In genomic region chr2:12113364-12113763, GRCh38 we compare ENCODE assay signal across 16 cellular contexts.
DNase-seq lines count a peak whose midpoint lies in the region; TF ChIP-seq lines count a peak whose summit lies in the region.
"Had no signal": no experiment of that assay in that cellular context is flagged by ENCODE, and none has a peak within 500 bp of the region (broad histone marks: within the 10 kb centered on the region; RNA-seq: fewer than 3 reads in every experiment).

No MANE protein-coding gene starts in this region.

- TF ChIP-seq POLR2A in spleen (IDR thresholded peaks at IDR 0.05) = no peak

- 72 to 91% (median 82%) methylated on average over 1 of the region's 1 CpG for WGBS in spleen, 5 donors

- H3K27ac Mint-ChIP-seq in activated CD4-positive, alpha-beta T cell treated with anti-CD3 and anti-CD28 coated beads, Interleukin-2, amount 10 ng/mL, durations not matched to agents 24 days and 14 days = no peak overlapping the region
- H3K27ac Mint-ChIP-seq in endothelial cell (ENCODE audit: unreplicated experiment) = no peak overlapping the region
- H3K27ac Mint-ChIP-seq: CD14-positive monocyte, GM23338 had no signal

- H3K4me3 ChIP-seq in OCI-LY7 (ENCODE audit: low read depth, low read length, poor library complexity, severe bottlenecking) (no peak overlapping the region), spleen (no peak overlapping the region)
- H3K4me3 ChIP-seq: BLaER1, GM23338 had no signal

- intact Hi-C loops in OCI-LY7 (cut with micrococcal nuclease; ENCODE audit: unreplicated experiment) (no loop called here), spleen (cut with DNase I; ENCODE audit: low total_unique reads) (no loop called here)
- intact Hi-C loops in activated CD4-positive, alpha-beta T cell treated with anti-CD3 and anti-CD28 coated beads, Interleukin-2, amount 10 ng/mL, durations not matched to agents 24 days and 14 days (cut with micrococcal nuclease) = no loop called here

- H3K4me3 Mint-ChIP-seq in activated CD4-positive, alpha-beta T cell treated with anti-CD3 and anti-CD28 coated beads, Interleukin-2, amount 10 ng/mL, durations not matched to agents 24 days and 14 days = no peak overlapping the region
- no peak overlapping the region for H3K4me3 Mint-ChIP-seq in endothelial cell (ENCODE audit: unreplicated experiment)
- H3K4me3 Mint-ChIP-seq: CD14-positive monocyte; CD4-positive, alpha-beta memory T cell; GM23338 had no signal

- no peaks in the 10 kb centered on the region for H3K27me3 ChIP-seq in spleen (replicated peaks in 1 of 7)
- H3K27me3 ChIP-seq: BLaER1 had no signal

- H3K4me2 ChIP-seq in OCI-LY7 (ENCODE audit: low read length) = 0 out of 2 replicates have a peak overlapping the region, but pooled peaks have one; percentile 2
- H3K4me2 ChIP-seq: BLaER1, GM23338 had no signal

- H3K36me3 ChIP-seq in OCI-LY7 (ENCODE audit: insufficient read depth, low read length) (no peaks in the 10 kb centered on the region), spleen (no peaks in the 10 kb centered on the region)
- H3K36me3 ChIP-seq: BLaER1 had no signal

- POLR2A ChIA-PET in OCI-LY7 (lab: Charles Lee) = interaction anchor here (1.2 to 3.9 kb wide), 2 partner anchors 18 to 21 kb away, joined by 3 to 16 read pairs; no protein-coding TSS in a partner anchor

- no peak overlapping the region for H3K27ac ChIP-seq in OCI-LY7 (ENCODE audit: low read depth, low read length, poor library complexity, severe bottlenecking)
- H3K27ac ChIP-seq in spleen = no peak overlapping the region
- H3K27ac ChIP-seq: BLaER1 had no signal

- H3K79me2 ChIP-seq in OCI-LY7 (ENCODE audit: insufficient read depth, low read depth, low read length) = no peaks in the 10 kb centered on the region

- H3K27me3 Mint-ChIP-seq in activated CD4-positive, alpha-beta T cell treated with anti-CD3 and anti-CD28 coated beads, Interleukin-2, amount 10 ng/mL, durations not matched to agents 24 days and 14 days = peaks cover 4% of the 10 kb centered on the region
- H3K27me3 Mint-ChIP-seq in endothelial cell (ENCODE audit: unreplicated experiment) = peaks cover 2% of the 10 kb centered on the region
- H3K27me3 Mint-ChIP-seq: CD4-positive, alpha-beta memory T cell had no signal

- no peak for TF ChIP-seq CTCF in OCI-LY7 (conservative IDR thresholded peaks at IDR 0.05; ENCODE audit: low read length)
- TF ChIP-seq CTCF in endothelial cell (IDR thresholded peaks at IDR 0.05; ENCODE audit: unreplicated experiment) = no peak
- TF ChIP-seq CTCF in spleen (IDR thresholded peaks at IDR 0.05 in 8 of 11, conservative IDR thresholded peaks at IDR 0.05 in 3 of 11) = no peak

- CTCF ChIA-PET in OCI-LY7 (lab: Charles Lee; ENCODE audit: unreplicated experiment) = no interaction called here

- no peaks in the 10 kb centered on the region for H3K9me2 ChIP-seq in OCI-LY7 (ENCODE audit: insufficient read depth, low read length)

- peaks cover 15% of the 10 kb centered on the region for H3K4me1 Mint-ChIP-seq in activated CD4-positive, alpha-beta T cell treated with anti-CD3 and anti-CD28 coated beads, Interleukin-2, amount 10 ng/mL, durations not matched to agents 24 days and 14 days
- no peaks in the 10 kb centered on the region for H3K4me1 Mint-ChIP-seq in endothelial cell (ENCODE audit: unreplicated experiment)
- H3K4me1 Mint-ChIP-seq: CD14-positive monocyte had no signal

- H4K20me1 ChIP-seq in OCI-LY7 (ENCODE audit: insufficient read depth, low read length) = no peaks in the 10 kb centered on the region
- H4K20me1 ChIP-seq: BLaER1 had no signal

- BruUV-seq in OCI-LY7 (replicated peaks; lab: Mats Ljungman, UMichigan) = no TSS peak

- H3K9me3 Mint-ChIP-seq in activated CD4-positive, alpha-beta T cell treated with anti-CD3 and anti-CD28 coated beads, Interleukin-2, amount 10 ng/mL, durations not matched to agents 24 days and 14 days = no peaks in the 10 kb centered on the region
- H3K9me3 Mint-ChIP-seq in endothelial cell (ENCODE audit: unreplicated experiment) = no peaks in the 10 kb centered on the region
- H3K9me3 Mint-ChIP-seq: CD4-positive, alpha-beta memory T cell; GM23338 had no signal

- H2AFZ ChIP-seq in OCI-LY7 (ENCODE audit: low read length) = no peak overlapping the region
- H2AFZ ChIP-seq: GM23338 had no signal

- peaks cover 25% of the 10 kb centered on the region for H3K4me1 ChIP-seq in OCI-LY7 (ENCODE audit: insufficient read depth, low read length, poor library complexity, severe bottlenecking)
- H3K4me1 ChIP-seq in spleen = peaks cover 0 to 54% (median 7%) of the 10 kb centered on the region in 6 donors

- no peaks in the 10 kb centered on the region for H3K36me3 Mint-ChIP-seq in activated CD4-positive, alpha-beta T cell treated with anti-CD3 and anti-CD28 coated beads, Interleukin-2, amount 10 ng/mL, durations not matched to agents 24 days and 14 days (ENCODE audit: low read depth)
- no peaks in the 10 kb centered on the region for H3K36me3 Mint-ChIP-seq in endothelial cell (ENCODE audit: low read depth, unreplicated experiment)
- H3K36me3 Mint-ChIP-seq: CD14-positive monocyte; CD4-positive, alpha-beta memory T cell had no signal

- peak; percentile 30 for DNase-seq in NCI-H2171 treated with DMSO at 0.1 percent for 48 hours (lab: John Stamatoyannopoulos, UW)
- no peak for DNase-seq in NCI-H2171 (lab: John Stamatoyannopoulos, UW)
- DNase-seq in OCI-LY7 (ENCODE audit: low spot score) = no peak
- peak; percentile 1 for DNase-seq in globus pallidus (ENCODE audit: low spot score)
- DNase-seq in activated CD4-positive, alpha-beta T cell treated with anti-CD3 and anti-CD28 coated beads, Interleukin-2, amount 10 ng/mL, durations not matched to agents 24 days and 14 days = no peak
- no peak for DNase-seq in endothelial cell (ENCODE audit: low spot score)
- no peak for DNase-seq in spleen
- DNase-seq: 8988T; CD4-positive, alpha-beta memory T cell; DMS153; DMS79; GF-D8; H7 had no signal

- H3K9me3 ChIP-seq in OCI-LY7 (ENCODE audit: low read length) = no peaks in the 10 kb centered on the region
- no peaks in the 10 kb centered on the region for H3K9me3 ChIP-seq in spleen
- H3K9me3 ChIP-seq: BLaER1 had no signal

Comparison
In these comparisons a context has a peak if more than half of its experiments do, and no peak if none do; other contexts are left out.
1. DNase-seq: peak in NCI-H2171 treated with DMSO at 0.1 percent for 48 hours (single experiment) and globus pallidus (single experiment); none in NCI-H2171 (single experiment), OCI-LY7 (single experiment), activated CD4-positive, alpha-beta T cell treated with anti-CD3 and anti-CD28 coated beads, Interleukin-2, amount 10 ng/mL, durations not matched to agents 24 days and 14 days (single experiment), endothelial cell (single experiment) and spleen (single experiment).